Comparison of ENCODE assay signal across 1 cellular context in genomic region chr6:151263967-151264366, GRCh38.
TF ChIP-seq lines count a peak whose summit lies in the region.

No MANE protein-coding gene starts in this region.

TF ChIP-seq in GM23338, 12 proteins besides CTCF, POLR2A, EP300 and RAD21 (continued from another document):
- TF ChIP-seq ZNF462 (CRISPR knock-in tag; IDR thresholded peaks at IDR 0.05) (no peak), ZNF331 (CRISPR knock-in tag; IDR thresholded peaks at IDR 0.05; ENCODE audit: low read depth) (no peak), EZH2phosphoT487 (IDR thresholded peaks at IDR 0.05; ENCODE audit: unreplicated experiment) (no peak), POLR2AphosphoS5 (IDR thresholded peaks at IDR 0.05; ENCODE audit: low read depth) (no peak), REST (IDR thresholded peaks at IDR 0.05; ENCODE audit: unreplicated experiment) (no peak), NANOG (IDR thresholded peaks at IDR 0.05; ENCODE audit: borderline replicate concordance) (no peak)
